In genomic region chr12:39475136-39475535, GRCh38 we compare ENCODE assay signal across 1 cellular context.
TF ChIP-seq lines count a peak whose summit lies in the region.
"Not testable (repeated sequence)": the region's sequence is repeated elsewhere in the genome, so short reads cannot be mapped to it uniquely, and the experiment has no call there.

No MANE protein-coding gene starts in this region.

TF ChIP-seq in HepG2, 621 proteins besides CTCF, POLR2A, EP300 and RAD21 (continued from another document):
- TF ChIP-seq ZNF281 (CRISPR knock-in tag; IDR thresholded peaks at IDR 0.05; ENCODE audit: borderline replicate concordance) (peak; percentile 89), FOXA1 (CRISPR knock-in tag; IDR thresholded peaks at IDR 0.05) (peak; percentile 85), SAP130 (CRISPR knock-in tag; IDR thresholded peaks at IDR 0.05; ENCODE audit: low read depth) (0 out of 2 replicates have a peak, but pooled peaks have one; percentile 16), POGZ (CRISPR knock-in tag; IDR thresholded peaks at IDR 0.05) (0 out of 2 replicates have a peak, but pooled peaks have one; percentile 21), NFKB2 (CRISPR knock-in tag; IDR thresholded peaks at IDR 0.05; ENCODE audit: borderline replicate concordance) (peak; percentile 24; the same call in 1 of the 2 replicates), YY1 (IDR thresholded peaks at IDR 0.05; ENCODE audit: insufficient read depth, insufficient replicate concordance, low read depth, low read length) (peak; percentile 46), HOMEZ (CRISPR knock-in tag; IDR thresholded peaks at IDR 0.05; ENCODE audit: low read depth) (peak; percentile 18; the same call in 1 of the 2 replicates), ZGPAT (CRISPR knock-in tag; IDR thresholded peaks at IDR 0.05) (peak; percentile 21; the same call in 1 of the 2 replicates), ZNF687 (CRISPR knock-in tag; IDR thresholded peaks at IDR 0.05) (peak; percentile 32; the same call in 1 of the 2 replicates), MTA1 (CRISPR knock-in tag; IDR thresholded peaks at IDR 0.05; ENCODE audit: borderline replicate concordance) (0 out of 2 replicates have a peak, but pooled peaks have one; percentile 30), ARID5B (CRISPR knock-in tag; IDR thresholded peaks at IDR 0.05) (peak; percentile 57; the same call in 1 of the 2 replicates), ZNF280B (CRISPR knock-in tag; IDR thresholded peaks at IDR 0.05; ENCODE audit: borderline replicate concordance) (0 out of 2 replicates have a peak, but pooled peaks have one; percentile 40), FOXP1 (CRISPR knock-in tag; IDR thresholded peaks at IDR 0.05) (peak; percentile 63; the same call in 1 of the 2 replicates)
- not testable (repeated sequence) for TF ChIP-seq FOXA1, FOXP1 (IDR thresholded peaks at IDR 0.05)
